In the genomic region with DNA sequence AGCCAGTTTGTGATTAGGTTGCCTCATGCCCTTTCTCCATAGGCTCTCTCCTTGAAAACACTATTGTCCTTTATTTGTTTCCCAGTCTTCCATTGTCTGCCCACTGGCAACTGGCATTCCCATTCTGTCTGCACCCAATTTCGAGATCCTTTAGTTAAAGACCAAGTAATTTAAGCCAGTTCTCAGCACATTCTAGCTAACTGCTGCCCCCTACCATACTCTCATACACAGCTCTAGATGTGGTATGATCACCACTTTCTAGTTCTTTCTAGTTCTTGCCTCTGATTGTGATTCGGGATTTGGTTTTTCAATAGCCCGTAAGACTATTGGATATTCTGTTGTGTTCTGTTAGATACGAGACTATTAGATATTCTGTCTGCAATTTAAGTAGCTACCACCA, we compare ENCODE assay signal across 2 cellular contexts.
TF ChIP-seq lines count a peak whose summit lies in the region.

No MANE protein-coding gene starts in this region.

TF ChIP-seq in A549, 52 proteins besides CTCF, POLR2A, EP300 and RAD21 (continued from another document):
- TF ChIP-seq ZFP36 (IDR thresholded peaks at IDR 0.05; ENCODE audit: borderline replicate concordance, partially characterized antibody) (no peak), POLR2AphosphoS2 (conservative IDR thresholded peaks at IDR 0.05; ENCODE audit: low read length) (no peak), SREBF2 (IDR thresholded peaks at IDR 0.05) (no peak), HOXA7 (CRISPR knock-in tag; IDR thresholded peaks at IDR 0.05) (no peak), MYC (IDR thresholded peaks at IDR 0.05; ENCODE audit: borderline replicate concordance, low read length) (no peak)

TF ChIP-seq in GM23338, 12 proteins besides CTCF, POLR2A, EP300 and RAD21 (continued from another document):
- TF ChIP-seq, protein P1, sequence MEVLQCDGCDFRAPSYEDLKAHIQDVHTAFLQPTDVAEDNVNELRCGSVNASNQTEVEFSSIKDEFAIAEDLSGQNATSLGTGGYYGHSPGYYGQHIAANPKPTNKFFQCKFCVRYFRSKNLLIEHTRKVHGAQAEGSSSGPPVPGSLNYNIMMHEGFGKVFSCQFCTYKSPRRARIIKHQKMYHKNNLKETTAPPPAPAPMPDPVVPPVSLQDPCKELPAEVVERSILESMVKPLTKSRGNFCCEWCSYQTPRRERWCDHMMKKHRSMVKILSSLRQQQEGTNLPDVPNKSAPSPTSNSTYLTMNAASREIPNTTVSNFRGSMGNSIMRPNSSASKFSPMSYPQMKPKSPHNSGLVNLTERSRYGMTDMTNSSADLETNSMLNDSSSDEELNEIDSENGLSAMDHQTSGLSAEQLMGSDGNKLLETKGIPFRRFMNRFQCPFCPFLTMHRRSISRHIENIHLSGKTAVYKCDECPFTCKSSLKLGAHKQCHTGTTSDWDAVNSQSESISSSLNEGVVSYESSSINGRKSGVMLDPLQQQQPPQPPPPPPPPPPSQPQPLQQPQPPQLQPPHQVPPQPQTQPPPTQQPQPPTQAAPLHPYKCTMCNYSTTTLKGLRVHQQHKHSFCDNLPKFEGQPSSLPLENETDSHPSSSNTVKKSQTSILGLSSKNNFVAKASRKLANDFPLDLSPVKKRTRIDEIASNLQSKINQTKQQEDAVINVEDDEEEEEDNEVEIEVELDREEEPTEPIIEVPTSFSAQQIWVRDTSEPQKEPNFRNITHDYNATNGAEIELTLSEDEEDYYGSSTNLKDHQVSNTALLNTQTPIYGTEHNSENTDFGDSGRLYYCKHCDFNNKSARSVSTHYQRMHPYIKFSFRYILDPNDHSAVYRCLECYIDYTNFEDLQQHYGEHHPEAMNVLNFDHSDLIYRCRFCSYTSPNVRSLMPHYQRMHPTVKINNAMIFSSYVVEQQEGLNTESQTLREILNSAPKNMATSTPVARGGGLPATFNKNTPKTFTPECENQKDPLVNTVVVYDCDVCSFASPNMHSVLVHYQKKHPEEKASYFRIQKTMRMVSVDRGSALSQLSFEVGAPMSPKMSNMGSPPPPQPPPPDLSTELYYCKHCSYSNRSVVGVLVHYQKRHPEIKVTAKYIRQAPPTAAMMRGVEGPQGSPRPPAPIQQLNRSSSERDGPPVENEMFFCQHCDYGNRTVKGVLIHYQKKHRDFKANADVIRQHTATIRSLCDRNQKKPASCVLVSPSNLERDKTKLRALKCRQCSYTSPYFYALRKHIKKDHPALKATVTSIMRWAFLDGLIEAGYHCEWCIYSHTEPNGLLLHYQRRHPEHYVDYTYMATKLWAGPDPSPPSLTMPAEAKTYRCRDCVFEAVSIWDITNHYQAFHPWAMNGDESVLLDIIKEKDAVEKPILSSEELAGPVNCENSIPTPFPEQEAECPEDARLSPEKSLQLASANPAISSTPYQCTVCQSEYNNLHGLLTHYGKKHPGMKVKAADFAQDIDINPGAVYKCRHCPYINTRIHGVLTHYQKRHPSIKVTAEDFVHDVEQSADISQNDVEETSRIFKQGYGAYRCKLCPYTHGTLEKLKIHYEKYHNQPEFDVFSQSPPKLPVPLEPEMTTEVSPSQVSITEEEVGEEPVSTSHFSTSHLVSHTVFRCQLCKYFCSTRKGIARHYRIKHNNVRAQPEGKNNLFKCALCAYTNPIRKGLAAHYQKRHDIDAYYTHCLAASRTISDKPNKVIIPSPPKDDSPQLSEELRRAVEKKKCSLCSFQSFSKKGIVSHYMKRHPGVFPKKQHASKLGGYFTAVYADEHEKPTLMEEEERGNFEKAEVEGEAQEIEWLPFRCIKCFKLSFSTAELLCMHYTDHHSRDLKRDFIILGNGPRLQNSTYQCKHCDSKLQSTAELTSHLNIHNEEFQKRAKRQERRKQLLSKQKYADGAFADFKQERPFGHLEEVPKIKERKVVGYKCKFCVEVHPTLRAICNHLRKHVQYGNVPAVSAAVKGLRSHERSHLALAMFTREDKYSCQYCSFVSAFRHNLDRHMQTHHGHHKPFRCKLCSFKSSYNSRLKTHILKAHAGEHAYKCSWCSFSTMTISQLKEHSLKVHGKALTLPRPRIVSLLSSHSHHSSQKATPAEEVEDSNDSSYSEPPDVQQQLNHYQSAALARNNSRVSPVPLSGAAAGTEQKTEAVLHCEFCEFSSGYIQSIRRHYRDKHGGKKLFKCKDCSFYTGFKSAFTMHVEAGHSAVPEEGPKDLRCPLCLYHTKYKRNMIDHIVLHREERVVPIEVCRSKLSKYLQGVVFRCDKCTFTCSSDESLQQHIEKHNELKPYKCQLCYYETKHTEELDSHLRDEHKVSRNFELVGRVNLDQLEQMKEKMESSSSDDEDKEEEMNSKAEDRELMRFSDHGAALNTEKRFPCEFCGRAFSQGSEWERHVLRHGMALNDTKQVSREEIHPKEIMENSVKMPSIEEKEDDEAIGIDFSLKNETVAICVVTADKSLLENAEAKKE (CRISPR knock-in tag; IDR thresholded peaks at IDR 0.05), result no peak
- TF ChIP-seq ZNF114 (CRISPR knock-in tag; IDR thresholded peaks at IDR 0.05) (no peak), EZH2phosphoT487 (IDR thresholded peaks at IDR 0.05; ENCODE audit: unreplicated experiment) (no peak), JUNB (IDR thresholded peaks at IDR 0.05; ENCODE audit: unreplicated experiment) (no peak)
- TF ChIP-seq, protein P2, sequence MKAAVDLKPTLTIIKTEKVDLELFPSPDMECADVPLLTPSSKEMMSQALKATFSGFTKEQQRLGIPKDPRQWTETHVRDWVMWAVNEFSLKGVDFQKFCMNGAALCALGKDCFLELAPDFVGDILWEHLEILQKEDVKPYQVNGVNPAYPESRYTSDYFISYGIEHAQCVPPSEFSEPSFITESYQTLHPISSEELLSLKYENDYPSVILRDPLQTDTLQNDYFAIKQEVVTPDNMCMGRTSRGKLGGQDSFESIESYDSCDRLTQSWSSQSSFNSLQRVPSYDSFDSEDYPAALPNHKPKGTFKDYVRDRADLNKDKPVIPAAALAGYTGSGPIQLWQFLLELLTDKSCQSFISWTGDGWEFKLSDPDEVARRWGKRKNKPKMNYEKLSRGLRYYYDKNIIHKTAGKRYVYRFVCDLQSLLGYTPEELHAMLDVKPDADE (IDR thresholded peaks at IDR 0.05), result no peak
TF ChIP-seq in GM23338: peak in this region for 0.
